ENCODE assay signal across 12 cellular contexts in genomic region chr15:75109021-75109690, GRCh38.
DNase-seq lines count a peak whose midpoint lies in the region; ATAC-seq, FAIRE-seq and TF ChIP-seq lines count a peak whose summit lies in the region.
"Had no signal": no experiment of that assay in that cellular context is flagged by ENCODE, and none has a peak within 500 bp of the region (broad histone marks: within the 10 kb centered on the region; RNA-seq: fewer than 3 reads in every experiment).

No MANE protein-coding gene starts in this region.

- H3K9me2 ChIP-seq in SK-N-SH = no peaks in the 10 kb centered on the region

- H3K9me3 ChIP-seq in SK-N-SH = no peaks in the 10 kb centered on the region; the same call in 1 of the 2 replicates
- H3K9me3 ChIP-seq in GM12878 (replicated peaks; ENCODE audit: control insufficient read depth, insufficient read depth, low read length) = peaks cover 9% of the 10 kb centered on the region; the same call in 2 of the 3 replicates
- no peaks in the 10 kb centered on the region for H3K9me3 ChIP-seq in osteoblast (ENCODE audit: low read depth, low read length)
- H3K9me3 ChIP-seq: thoracic aorta had no signal

- no peaks in the 10 kb centered on the region for H4K20me1 ChIP-seq in SK-N-SH (ENCODE audit: insufficient read depth)
- no peaks in the 10 kb centered on the region for H4K20me1 ChIP-seq in GM12878 (ENCODE audit: control insufficient read depth, insufficient read depth)
- H4K20me1 ChIP-seq in osteoblast (ENCODE audit: insufficient read depth, low read length) = no peaks in the 10 kb centered on the region

- BruUV-seq in GM12878 (replicated peaks; lab: Mats Ljungman, UMichigan) = no TSS peak

- H3K4me2 ChIP-seq in SK-N-SH (peak overlapping the region; percentile 68), GM12878 (ENCODE audit: control insufficient read depth, insufficient read depth) (peak overlapping the region; percentile 75), osteoblast (ENCODE audit: insufficient read depth, low read length) (peak overlapping the region; percentile 49)

- H3K27me3 ChIP-seq in SK-N-SH (ENCODE audit: insufficient read depth) (no peaks in the 10 kb centered on the region), GM12878 (replicated peaks in 1 of 2; ENCODE audit: control insufficient read depth in 2 of 2, insufficient read depth in 2 of 2, low read length in 1 of 2) (no peaks in the 10 kb centered on the region), osteoblast (ENCODE audit: insufficient read depth, low read length) (no peaks in the 10 kb centered on the region)

- POLR2A ChIA-PET in SK-N-SH (lab: Yijun Ruan, JAX) (no interaction called here), GM12878 (lab: Charles Lee) (interaction anchor here (0.9 to 5.6 kb wide), 8 partner anchors 11 to 92 kb away, joined by 3 to 49 read pairs (median 8); partner anchors contain the start of gene C15orf39)

- WGBS in SK-N-SH (ENCODE audit: low lambda C conversion rate) = 95% methylated on average over 11 of the region's 16 CpGs
- 74% methylated on average over 16 of the region's 16 CpGs for WGBS in GM12878 (ENCODE audit: insufficient coverage, insufficient replicate concordance, low lambda C conversion rate, missing lambda C conversion rate)

- TF ChIP-seq POLR2A in NB4 (IDR thresholded peaks at IDR 0.05; ENCODE audit: extremely low read depth, insufficient read length) (no peak), GM12878 (IDR thresholded peaks at IDR 0.05; ENCODE audit: low read depth, low read length) (no peak)

- intact Hi-C loops in GM12878 (cut with micrococcal nuclease; ENCODE audit: unreplicated experiment) = no loop called here
- intact Hi-C loops in Right ventricle myocardium inferior (cut with DNase I) = no loop called here

- H2AFZ ChIP-seq in SK-N-SH (ENCODE audit: low read depth) (no peak overlapping the region), GM12878 (ENCODE audit: control insufficient read depth, low read depth, low read length) (no peak overlapping the region), osteoblast (ENCODE audit: low read length) (no peak overlapping the region)

- TF ChIP-seq EP300 in SK-N-SH (IDR thresholded peaks at IDR 0.05; ENCODE audit: borderline replicate concordance in 1 of 2, low read depth in 1 of 2, low read length in 1 of 2) = no peak
- no peak for TF ChIP-seq EP300 in GM12878 (IDR thresholded peaks at IDR 0.05; ENCODE audit: borderline replicate concordance in 1 of 2, control insufficient read depth in 1 of 2, low read depth in 2 of 2, low read length in 2 of 2)

- H3F3A ChIP-seq in SK-N-SH (replicated peaks; ENCODE audit: insufficient read depth) = peaks cover 22% of the 10 kb centered on the region

- RAD21 ChIA-PET in GM12878 (lab: Charles Lee; ENCODE audit: unreplicated experiment) = interaction anchor here (1.6 to 6.7 kb wide), 8 partner anchors 11 to 95 kb away, joined by 6 to 52 read pairs (median 14); partner anchors contain the start of gene C15orf39

- no peak overlapping the region for H3K9ac ChIP-seq in SK-N-SH
- peak overlapping the region; percentile 18 for H3K9ac ChIP-seq in GM12878 (ENCODE audit: control insufficient read depth, insufficient read depth, low read length)

- CTCF ChIA-PET in SK-N-SH (lab: Yijun Ruan, JAX) (interaction anchor here (1.5 to 2.1 kb wide), 2 partner anchors 9 to 11 kb away, joined by 4 to 5 read pairs; no protein-coding TSS in a partner anchor), GM12878 (lab: Yijun Ruan, JAX) (interaction anchor here (1.1 to 2.6 kb wide), 5 partner anchors 11 to 95 kb away, joined by 3 to 10 read pairs (median 5); partner anchors contain the start of gene C15orf39)

- no peak for TF ChIP-seq RAD21 in SK-N-SH (IDR thresholded peaks at IDR 0.05; ENCODE audit: low read length)
- TF ChIP-seq RAD21 in GM12878 (IDR thresholded peaks at IDR 0.05; ENCODE audit: insufficient read depth, low read depth, low read length) = no peak

- no peak for ATAC-seq in SK-N-SH treated with all-trans-retinoic acid at 6 μM for 48 hours
- ATAC-seq in GM12878 = no peak
- ATAC-seq in Right ventricle myocardium inferior = no peak

- no peak for FAIRE-seq in GM12878 (lab: Jason Lieb, UNC)
- FAIRE-seq: endometrium had no signal

- SMC1A ChIA-PET in GM12878 (lab: Charles Lee; ENCODE audit: uncharacterized antibody, unreplicated experiment) = interaction anchor here (0.5 to 8.5 kb wide), 9 partner anchors 10 to 100 kb away, joined by 3 to 97 read pairs (median 17); partner anchors contain the start of gene C15orf39

- H3K4me3 ChIP-seq in SK-N-SH (ENCODE audit: low read depth in 2 of 2, low read length in 1 of 2) (no peak overlapping the region), NB4 (ENCODE audit: low read depth, low read length) (no peak overlapping the region), GM12878 (no peak overlapping the region), osteoblast (ENCODE audit: insufficient read depth, low read length) (no peak overlapping the region)
- H3K4me3 ChIP-seq: thoracic aorta had no signal

- peak overlapping the region in 1 of 2 experiments; percentile 79; a peak in 1 of 4 replicates for H3K27ac ChIP-seq in SK-N-SH (ENCODE audit: low read depth in 2 of 2, low read length in 1 of 2)
- H3K27ac ChIP-seq in GM12878 (ENCODE audit: control insufficient read depth, insufficient read depth) = peak overlapping the region; percentile 69
- peak overlapping the region; percentile 70 for H3K27ac ChIP-seq in osteoblast (ENCODE audit: low read depth, low read length)
- H3K27ac ChIP-seq: 22Rv1, thoracic aorta had no signal

- DNase-seq in SK-N-SH = no peak
- DNase-seq in NB4 (ENCODE audit: low read depth) = peak; percentile 61
- DNase-seq in GM12878 (ENCODE audit: low read depth, low spot score) = no peak
- no peak for DNase-seq in osteoblast (ENCODE audit: insufficient read length, low spot score, missing footprints)
- DNase-seq in NCI-H774 (lab: John Stamatoyannopoulos, UW) = no peak
- no peak for DNase-seq in Right ventricle myocardium inferior (ENCODE audit: missing footprints)
- DNase-seq in cortex of kidney (lab: John Stamatoyannopoulos, UW) = no peak
- DNase-seq: NCI-H2171 treated with DMSO at 0.1 percent for 48 hours had no signal

- H3K36me3 ChIP-seq in SK-N-SH (replicated peaks in 1 of 2; ENCODE audit: control insufficient read depth in 1 of 2, insufficient read depth in 2 of 2, low read length in 1 of 2) (no peaks in the 10 kb centered on the region), GM12878 (ENCODE audit: control insufficient read depth in 2 of 2, insufficient read depth in 2 of 2, low read length in 1 of 2) (no peaks in the 10 kb centered on the region), osteoblast (ENCODE audit: insufficient read depth, low read length) (no peaks in the 10 kb centered on the region)
- H3K36me3 ChIP-seq: thoracic aorta had no signal

- H3K4me1 ChIP-seq in SK-N-SH (ENCODE audit: control insufficient read depth in 1 of 2, insufficient read depth in 2 of 2, low read depth in 1 of 2, low read length in 1 of 2) = peaks cover 0 to 13% of the 10 kb centered on the region in 2 experiments; a peak in 2 of 4 replicates
- H3K4me1 ChIP-seq in GM12878 (ENCODE audit: control insufficient read depth, insufficient read depth, low read length) = peaks cover 87% of the 10 kb centered on the region
- H3K4me1 ChIP-seq in osteoblast (ENCODE audit: insufficient read depth, low read length) = peaks cover 41% of the 10 kb centered on the region

- H3K79me2 ChIP-seq in SK-N-SH (ENCODE audit: insufficient read depth) (no peaks in the 10 kb centered on the region), GM12878 (ENCODE audit: control insufficient read depth, insufficient read depth, low read length) (no peaks in the 10 kb centered on the region), osteoblast (ENCODE audit: insufficient read depth, low read length) (no peaks in the 10 kb centered on the region)

- TF ChIP-seq CTCF in SK-N-SH (IDR thresholded peaks at IDR 0.05) (no peak), NB4 (IDR thresholded peaks at IDR 0.05; ENCODE audit: low read depth, low read length) (no peak), GM12878 (IDR thresholded peaks at IDR 0.05 in 2 of 3, conservative IDR thresholded peaks at IDR 0.05 in 1 of 3; ENCODE audit: control insufficient read depth in 2 of 3, extremely low read depth in 1 of 3, insufficient read depth in 1 of 3, low read depth in 3 of 3, low read length in 3 of 3) (no peak), osteoblast (IDR thresholded peaks at IDR 0.05; ENCODE audit: extremely low read depth, low read depth, low read length) (no peak)

- in situ Hi-C loops in GM12878 (cut with MboI) = no loop called here

TF ChIP-seq in SK-N-SH, 30 proteins besides CTCF, POLR2A, EP300 and RAD21 (continues in another document):
- no peak for TF ChIP-seq IRF3 (IDR thresholded peaks at IDR 0.05; ENCODE audit: low read depth, low read length)

TF ChIP-seq in SK-N-SH treated with all-trans-retinoic acid at 6 μM for 48 hours, 23 proteins besides CTCF, POLR2A, EP300 and RAD21 (continues in another document):
- no peak for TF ChIP-seq ZNF565 (CRISPR knock-in tag; conservative IDR thresholded peaks at IDR 0.05; ENCODE audit: low read depth)
- no peak for TF ChIP-seq CREB5 (CRISPR knock-in tag; IDR thresholded peaks at IDR 0.05; ENCODE audit: low read depth)
- no peak for TF ChIP-seq BACH2 (CRISPR knock-in tag; IDR thresholded peaks at IDR 0.05; ENCODE audit: borderline replicate concordance)

TF ChIP-seq in GM12878, 131 proteins besides CTCF, POLR2A, EP300 and RAD21 (continues in another document):
- TF ChIP-seq RFX5 (IDR thresholded peaks at IDR 0.05; ENCODE audit: low read depth, low read length) (no peak), ZNF217 (IDR thresholded peaks at IDR 0.05) (no peak), TCF7 (IDR thresholded peaks at IDR 0.05; ENCODE audit: borderline replicate concordance) (no peak), ATF3 (IDR thresholded peaks at IDR 0.05; ENCODE audit: borderline replicate concordance, extremely low read depth, low read depth, low read length) (no peak), RELA (IDR thresholded peaks at IDR 0.05; ENCODE audit: borderline replicate concordance, partially characterized antibody) (no peak), KDM1A (IDR thresholded peaks at IDR 0.05; ENCODE audit: borderline replicate concordance) (no peak), IRF5 (IDR thresholded peaks at IDR 0.05; ENCODE audit: borderline replicate concordance) (no peak), ATF7 (IDR thresholded peaks at IDR 0.05; ENCODE audit: low read depth) (no peak)
